Comparison of ENCODE assay signal across 1 cellular context in genomic region chr20:47337413-47337812, GRCh38.
TF ChIP-seq lines count a peak whose summit lies in the region.

No MANE protein-coding gene starts in this region.

TF ChIP-seq in A549, 52 proteins besides CTCF, POLR2A, EP300 and RAD21 (continued from another document):
- TF ChIP-seq MAX (IDR thresholded peaks at IDR 0.05) (no peak), E2F6 (IDR thresholded peaks at IDR 0.05; ENCODE audit: borderline replicate concordance, low read depth) (no peak), POLR2AphosphoS2 (conservative IDR thresholded peaks at IDR 0.05; ENCODE audit: low read length) (no peak), EHF (CRISPR knock-in tag; IDR thresholded peaks at IDR 0.05) (no peak)
